In genomic region chr15:22918056-22918455, GRCh38 we compare ENCODE assay signal across 16 cellular contexts.
DNase-seq lines count a peak whose midpoint lies in the region; ATAC-seq and TF ChIP-seq lines count a peak whose summit lies in the region.
"Had no signal": no experiment of that assay in that cellular context is flagged by ENCODE, and none has a peak within 500 bp of the region (broad histone marks: within the 10 kb centered on the region; RNA-seq: fewer than 3 reads in every experiment).

No MANE protein-coding gene starts in this region.

- H3K4me3 ChIP-seq in SK-N-SH (ENCODE audit: low read depth in 2 of 2, low read length in 1 of 2) (no peak overlapping the region), spleen (no peak overlapping the region)
- H3K4me3 ChIP-seq: lung had no signal

- no peaks in the 10 kb centered on the region for H3K9me2 ChIP-seq in SK-N-SH

- intact Hi-C loops in spleen (cut with DNase I; ENCODE audit: low total_unique reads) = no loop called here

- no peak overlapping the region for H2AFZ ChIP-seq in SK-N-SH (ENCODE audit: low read depth)

- POLR2A ChIA-PET in SK-N-SH (lab: Yijun Ruan, JAX) = no interaction called here

- no peaks in the 10 kb centered on the region for H3K4me1 ChIP-seq in SK-N-SH (ENCODE audit: control insufficient read depth in 1 of 2, insufficient read depth in 2 of 2, low read depth in 1 of 2, low read length in 1 of 2)
- no peaks in the 10 kb centered on the region for H3K4me1 ChIP-seq in spleen

- no peaks in the 10 kb centered on the region for H4K20me1 ChIP-seq in SK-N-SH (ENCODE audit: insufficient read depth)

- no peak for TF ChIP-seq RAD21 in SK-N-SH (IDR thresholded peaks at IDR 0.05; ENCODE audit: low read length)

- no peaks in the 10 kb centered on the region for H3F3A ChIP-seq in SK-N-SH (replicated peaks; ENCODE audit: insufficient read depth)

- H3K27me3 ChIP-seq in SK-N-SH (ENCODE audit: insufficient read depth) = no peaks in the 10 kb centered on the region
- no peaks in the 10 kb centered on the region for H3K27me3 ChIP-seq in spleen (replicated peaks in 1 of 7)
- H3K27me3 ChIP-seq: neutrophil had no signal

- TF ChIP-seq POLR2A in spleen (IDR thresholded peaks at IDR 0.05) = no peak

- no peak for TF ChIP-seq EP300 in SK-N-SH (IDR thresholded peaks at IDR 0.05; ENCODE audit: borderline replicate concordance in 1 of 2, low read depth in 1 of 2, low read length in 1 of 2)

- ATAC-seq in SK-N-SH treated with all-trans-retinoic acid at 6 μM for 48 hours (peak; percentile 58; the same call in 2 of the 3 replicates), HG03469 (IDR thresholded peaks at IDR 0.05; ENCODE audit: unreplicated experiment) (no peak)

- H3K27ac ChIP-seq in SK-N-SH (ENCODE audit: low read depth in 2 of 2, low read length in 1 of 2) = no peak overlapping the region
- H3K27ac ChIP-seq in spleen = no peak overlapping the region
- H3K27ac ChIP-seq: neutrophil had no signal

- WGBS in SK-N-SH (ENCODE audit: low lambda C conversion rate) = 70% methylated on average over 3 of the region's 9 CpGs
- WGBS in spleen, 5 donors = 88 to 96% (median 94%) methylated on average over 3 to 9 of the region's 9 CpGs

- H3K9me3 ChIP-seq in SK-N-SH (no peaks in the 10 kb centered on the region), spleen (no peaks in the 10 kb centered on the region)
- H3K9me3 ChIP-seq: neutrophil had no signal

- H3K36me3 ChIP-seq in SK-N-SH (replicated peaks in 1 of 2; ENCODE audit: control insufficient read depth in 1 of 2, insufficient read depth in 2 of 2, low read length in 1 of 2) (peaks cover 10 to 44% of the 10 kb centered on the region in 2 experiments), spleen (peaks cover 2 to 85% (median 40%) of the 10 kb centered on the region in 6 donors)
- H3K36me3 ChIP-seq: neutrophil had no signal

- no peak overlapping the region for H3K9ac ChIP-seq in SK-N-SH

- DNase-seq in SK-N-SH (no peak), SW 1271 (lab: John Stamatoyannopoulos, UW) (peak; percentile 9 to 42), fibroblast of peridontal ligament (ENCODE audit: extremely low read depth) (peak; percentile 5), spleen (peak; percentile 41), superior temporal gyrus (ENCODE audit: extremely low spot score) (no peak), hippocampal formation (lab: John Stamatoyannopoulos, UW) (no peak)
- DNase-seq: activated CD4-positive, alpha-beta T cell treated with anti-CD3 and anti-CD28 coated beads for 4 hours; anterior cingulate cortex; Calu3; effector memory CD4-positive, alpha-beta T cell; NCI-H1092 treated with DMSO at 0.1 percent for 48 hours; stimulated activated CD4-positive, alpha-beta T cell treated with anti-CD3 and anti-CD28 coated beads, Interleukin-15, amount 100 ng/mL, for 24 hours had no signal

- H3K79me2 ChIP-seq in SK-N-SH (ENCODE audit: insufficient read depth) = no peaks in the 10 kb centered on the region

- TF ChIP-seq CTCF in SK-N-SH (IDR thresholded peaks at IDR 0.05) = no peak
- TF ChIP-seq CTCF in spleen (IDR thresholded peaks at IDR 0.05 in 8 of 11, conservative IDR thresholded peaks at IDR 0.05 in 3 of 11) = no peak

- CTCF ChIA-PET in SK-N-SH (lab: Yijun Ruan, JAX) = no interaction called here

- no peak overlapping the region for H3K4me2 ChIP-seq in SK-N-SH

TF ChIP-seq in SK-N-SH treated with all-trans-retinoic acid at 6 μM for 48 hours, 23 proteins besides CTCF, POLR2A, EP300 and RAD21 (continues in another document):
- TF ChIP-seq, protein P1, sequence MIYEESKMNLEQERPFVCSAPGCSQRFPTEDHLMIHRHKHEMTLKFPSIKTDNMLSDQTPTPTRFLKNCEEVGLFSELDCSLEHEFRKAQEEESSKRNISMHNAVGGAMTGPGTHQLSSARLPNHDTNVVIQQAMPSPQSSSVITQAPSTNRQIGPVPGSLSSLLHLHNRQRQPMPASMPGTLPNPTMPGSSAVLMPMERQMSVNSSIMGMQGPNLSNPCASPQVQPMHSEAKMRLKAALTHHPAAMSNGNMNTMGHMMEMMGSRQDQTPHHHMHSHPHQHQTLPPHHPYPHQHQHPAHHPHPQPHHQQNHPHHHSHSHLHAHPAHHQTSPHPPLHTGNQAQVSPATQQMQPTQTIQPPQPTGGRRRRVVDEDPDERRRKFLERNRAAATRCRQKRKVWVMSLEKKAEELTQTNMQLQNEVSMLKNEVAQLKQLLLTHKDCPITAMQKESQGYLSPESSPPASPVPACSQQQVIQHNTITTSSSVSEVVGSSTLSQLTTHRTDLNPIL (CRISPR knock-in tag; IDR thresholded peaks at IDR 0.05; ENCODE audit: low read depth) = no peak
- TF ChIP-seq RARB (CRISPR knock-in tag; IDR thresholded peaks at IDR 0.05) = no peak
- TF ChIP-seq ZNF70 (CRISPR knock-in tag; IDR thresholded peaks at IDR 0.05) = no peak
- TF ChIP-seq GLIS3 (CRISPR knock-in tag; IDR thresholded peaks at IDR 0.05) = no peak
- TF ChIP-seq PPARA (CRISPR knock-in tag; IDR thresholded peaks at IDR 0.05; ENCODE audit: borderline replicate concordance) = no peak
- no peak for TF ChIP-seq SNAI2 (CRISPR knock-in tag; IDR thresholded peaks at IDR 0.05)
- no peak for TF ChIP-seq TOX (CRISPR knock-in tag; IDR thresholded peaks at IDR 0.05; ENCODE audit: borderline replicate concordance)
- TF ChIP-seq, protein P2, sequence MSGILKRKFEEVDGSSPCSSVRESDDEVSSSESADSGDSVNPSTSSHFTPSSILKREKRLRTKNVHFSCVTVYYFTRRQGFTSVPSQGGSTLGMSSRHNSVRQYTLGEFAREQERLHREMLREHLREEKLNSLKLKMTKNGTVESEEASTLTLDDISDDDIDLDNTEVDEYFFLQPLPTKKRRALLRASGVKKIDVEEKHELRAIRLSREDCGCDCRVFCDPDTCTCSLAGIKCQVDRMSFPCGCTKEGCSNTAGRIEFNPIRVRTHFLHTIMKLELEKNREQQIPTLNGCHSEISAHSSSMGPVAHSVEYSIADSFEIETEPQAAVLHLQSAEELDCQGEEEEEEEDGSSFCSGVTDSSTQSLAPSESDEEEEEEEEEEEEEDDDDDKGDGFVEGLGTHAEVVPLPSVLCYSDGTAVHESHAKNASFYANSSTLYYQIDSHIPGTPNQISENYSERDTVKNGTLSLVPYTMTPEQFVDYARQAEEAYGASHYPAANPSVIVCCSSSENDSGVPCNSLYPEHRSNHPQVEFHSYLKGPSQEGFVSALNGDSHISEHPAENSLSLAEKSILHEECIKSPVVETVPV (CRISPR knock-in tag; IDR thresholded peaks at IDR 0.05) = no peak

TF ChIP-seq in SK-N-SH, 30 proteins besides CTCF, POLR2A, EP300 and RAD21:
- TF ChIP-seq MXI1 (IDR thresholded peaks at IDR 0.05; ENCODE audit: low read depth, low read length) (no peak), RXRA (IDR thresholded peaks at IDR 0.05; ENCODE audit: borderline replicate concordance, low read depth) (no peak), YY1 (IDR thresholded peaks at IDR 0.05; ENCODE audit: low read depth) (no peak), NFIC (IDR thresholded peaks at IDR 0.05; ENCODE audit: borderline replicate concordance) (no peak), SMC3 (IDR thresholded peaks at IDR 0.05; ENCODE audit: low read depth, low read length) (no peak), NRF1 (IDR thresholded peaks at IDR 0.05; ENCODE audit: low read depth, low read length) (no peak), JUND (IDR thresholded peaks at IDR 0.05) (no peak)
- TF ChIP-seq, protein P3, sequence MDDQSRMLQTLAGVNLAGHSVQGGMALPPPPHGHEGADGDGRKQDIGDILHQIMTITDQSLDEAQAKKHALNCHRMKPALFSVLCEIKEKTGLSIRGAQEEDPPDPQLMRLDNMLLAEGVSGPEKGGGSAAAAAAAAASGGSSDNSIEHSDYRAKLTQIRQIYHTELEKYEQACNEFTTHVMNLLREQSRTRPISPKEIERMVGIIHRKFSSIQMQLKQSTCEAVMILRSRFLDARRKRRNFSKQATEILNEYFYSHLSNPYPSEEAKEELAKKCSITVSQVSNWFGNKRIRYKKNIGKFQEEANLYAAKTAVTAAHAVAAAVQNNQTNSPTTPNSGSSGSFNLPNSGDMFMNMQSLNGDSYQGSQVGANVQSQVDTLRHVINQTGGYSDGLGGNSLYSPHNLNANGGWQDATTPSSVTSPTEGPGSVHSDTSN (IDR thresholded peaks at IDR 0.05) = no peak

Comparison
In these comparisons a context has a peak if more than half of its experiments do, and no peak if none do; other contexts are left out.
1. DNase-seq: peak in SW 1271 (2 of 2), fibroblast of peridontal ligament (single experiment) and spleen (single experiment); none in SK-N-SH (single experiment), superior temporal gyrus (single experiment) and hippocampal formation (0 of 2).